In the genomic region with DNA sequence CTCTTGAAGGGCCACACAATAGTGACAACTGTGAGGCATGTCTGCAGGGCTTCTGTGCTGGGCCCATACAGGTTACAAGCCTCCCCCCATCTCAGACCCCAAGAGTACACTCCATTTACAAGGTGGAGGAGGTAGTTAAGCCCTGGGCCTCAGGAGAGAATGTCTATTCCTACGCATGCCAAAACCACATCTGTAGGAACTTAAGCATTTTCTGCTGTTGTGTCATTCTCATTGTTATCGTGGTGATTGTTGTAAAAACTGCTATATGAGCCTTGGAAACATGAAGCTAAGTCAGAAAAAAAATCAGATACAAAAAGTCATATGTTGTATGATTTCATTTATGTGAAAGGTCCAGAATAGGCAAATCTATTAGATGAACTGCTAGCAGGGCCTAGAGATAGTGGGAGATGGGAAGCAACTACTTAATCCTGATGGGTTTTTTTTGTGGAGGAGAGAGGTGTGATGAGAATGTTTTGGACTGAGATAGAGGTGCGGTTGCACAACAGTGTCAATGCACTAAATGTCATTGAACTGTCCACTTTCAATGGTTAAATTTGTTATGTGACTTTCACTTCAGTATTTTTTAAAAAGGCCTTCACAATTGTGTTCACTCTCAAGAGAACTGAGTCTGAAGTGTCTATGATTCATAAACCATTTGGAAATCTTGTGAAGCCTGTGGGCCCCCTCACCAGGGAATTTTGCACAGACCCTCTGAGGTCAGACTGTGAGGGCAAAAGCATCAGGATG, we compare ENCODE assay signal across 1 cellular context.
A peak's percentile ranks its signal among the peaks of the same experiment; 100 is the strongest.
TF ChIP-seq lines count a peak whose summit lies in the region.

No MANE protein-coding gene starts in this region.

TF ChIP-seq in IMR-90, 13 proteins besides CTCF, POLR2A, EP300 and RAD21:
- TF ChIP-seq CHD1 (IDR thresholded peaks at IDR 0.05; ENCODE audit: low read depth, low read length), result no peak
- TF ChIP-seq, protein P1, sequence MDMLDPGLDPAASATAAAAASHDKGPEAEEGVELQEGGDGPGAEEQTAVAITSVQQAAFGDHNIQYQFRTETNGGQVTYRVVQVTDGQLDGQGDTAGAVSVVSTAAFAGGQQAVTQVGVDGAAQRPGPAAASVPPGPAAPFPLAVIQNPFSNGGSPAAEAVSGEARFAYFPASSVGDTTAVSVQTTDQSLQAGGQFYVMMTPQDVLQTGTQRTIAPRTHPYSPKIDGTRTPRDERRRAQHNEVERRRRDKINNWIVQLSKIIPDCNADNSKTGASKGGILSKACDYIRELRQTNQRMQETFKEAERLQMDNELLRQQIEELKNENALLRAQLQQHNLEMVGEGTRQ (IDR thresholded peaks at IDR 0.05; ENCODE audit: low read depth, low read length), result no peak
- TF ChIP-seq MAFK (IDR thresholded peaks at IDR 0.05; ENCODE audit: low read depth, low read length), result no peak
- peak; percentile 21; the same call in 1 of the 2 replicates for TF ChIP-seq BHLHE40 (IDR thresholded peaks at IDR 0.05; ENCODE audit: low read depth, low read length)
- no peak for TF ChIP-seq RFX5 (IDR thresholded peaks at IDR 0.05; ENCODE audit: low read depth, low read length)
- peak; percentile 45; the same call in 1 of the 2 replicates for TF ChIP-seq CEBPB (IDR thresholded peaks at IDR 0.05; ENCODE audit: low read depth, low read length)
- TF ChIP-seq, protein P2, sequence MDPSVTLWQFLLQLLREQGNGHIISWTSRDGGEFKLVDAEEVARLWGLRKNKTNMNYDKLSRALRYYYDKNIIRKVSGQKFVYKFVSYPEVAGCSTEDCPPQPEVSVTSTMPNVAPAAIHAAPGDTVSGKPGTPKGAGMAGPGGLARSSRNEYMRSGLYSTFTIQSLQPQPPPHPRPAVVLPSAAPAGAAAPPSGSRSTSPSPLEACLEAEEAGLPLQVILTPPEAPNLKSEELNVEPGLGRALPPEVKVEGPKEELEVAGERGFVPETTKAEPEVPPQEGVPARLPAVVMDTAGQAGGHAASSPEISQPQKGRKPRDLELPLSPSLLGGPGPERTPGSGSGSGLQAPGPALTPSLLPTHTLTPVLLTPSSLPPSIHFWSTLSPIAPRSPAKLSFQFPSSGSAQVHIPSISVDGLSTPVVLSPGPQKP (IDR thresholded peaks at IDR 0.05; ENCODE audit: borderline replicate concordance, low read depth, low read length), result no peak
- TF ChIP-seq SMC3 (IDR thresholded peaks at IDR 0.05; ENCODE audit: low read depth, low read length), result no peak
- no peak for TF ChIP-seq NFE2L2 (IDR thresholded peaks at IDR 0.05; ENCODE audit: low read depth, low read length)
- TF ChIP-seq RCOR1 (IDR thresholded peaks at IDR 0.05; ENCODE audit: insufficient replicate concordance, low read length), result no peak
- no peak for TF ChIP-seq FOS (IDR thresholded peaks at IDR 0.05; ENCODE audit: low read depth, low read length)
- TF ChIP-seq MAZ (IDR thresholded peaks at IDR 0.05; ENCODE audit: borderline replicate concordance, low read depth, low read length), result no peak
